1 cellular context compared by ENCODE assay signal in genomic region chr22:41845380-41846267, GRCh38.
TF ChIP-seq lines count a peak whose summit lies in the region.

No MANE protein-coding gene starts in this region.

TF ChIP-seq in K562, 482 proteins besides CTCF, POLR2A, EP300 and RAD21 (continued from another document):
- no peak for TF ChIP-seq ZBTB34 (CRISPR knock-in tag; IDR thresholded peaks at IDR 0.05)
- no peak for TF ChIP-seq XRCC5 (IDR thresholded peaks at IDR 0.05; ENCODE audit: low read depth, low read length)
- TF ChIP-seq ZNF518B (CRISPR knock-in tag; IDR thresholded peaks at IDR 0.05): no peak
- no peak; the same call in 1 of the 2 replicates for TF ChIP-seq CLOCK (CRISPR knock-in tag; IDR thresholded peaks at IDR 0.05; ENCODE audit: borderline replicate concordance)
- no peak for TF ChIP-seq TAF7 (tag; IDR thresholded peaks at IDR 0.05)
- TF ChIP-seq NFATC3 (IDR thresholded peaks at IDR 0.05): no peak
- no peak for TF ChIP-seq SRSF1 (IDR thresholded peaks at IDR 0.05; ENCODE audit: low read depth, low read length)
- no peak for TF ChIP-seq ZNF121 (CRISPR knock-in tag; conservative IDR thresholded peaks at IDR 0.05)
- no peak for TF ChIP-seq ZNF778 (CRISPR knock-in tag; IDR thresholded peaks at IDR 0.05)
- no peak for TF ChIP-seq NFIX (CRISPR knock-in tag; IDR thresholded peaks at IDR 0.05; ENCODE audit: low read depth)
- TF ChIP-seq MIER1 (IDR thresholded peaks at IDR 0.05; ENCODE audit: low read depth): no peak
- TF ChIP-seq ZNF445 (CRISPR knock-in tag; IDR thresholded peaks at IDR 0.05; ENCODE audit: low read depth): no peak
- TF ChIP-seq ELF1 (tag; IDR thresholded peaks at IDR 0.05): no peak
- TF ChIP-seq ZBTB40 (IDR thresholded peaks at IDR 0.05): no peak
- TF ChIP-seq ZBTB40 (CRISPR knock-in tag; IDR thresholded peaks at IDR 0.05): no peak
- TF ChIP-seq HMG20A (CRISPR knock-in tag; conservative IDR thresholded peaks at IDR 0.05): 0 out of 2 replicates have a peak, but pooled peaks have one; percentile 30
- TF ChIP-seq PHF21A (IDR thresholded peaks at IDR 0.05; ENCODE audit: borderline replicate concordance, low read depth): no peak
- TF ChIP-seq MTF1 (CRISPR knock-in tag; IDR thresholded peaks at IDR 0.05; ENCODE audit: borderline replicate concordance): no peak
- no peak for TF ChIP-seq NFE2 (IDR thresholded peaks at IDR 0.05; ENCODE audit: low read depth)
- TF ChIP-seq TFE3 (CRISPR knock-in tag; IDR thresholded peaks at IDR 0.05): peak; percentile 30; the same call in 1 of the 2 replicates
- TF ChIP-seq ZNF140 (CRISPR knock-in tag; IDR thresholded peaks at IDR 0.05): no peak
- TF ChIP-seq NCOA1 (IDR thresholded peaks at IDR 0.05; ENCODE audit: low read depth): peak; percentile 77
- no peak for TF ChIP-seq HINFP (tag; conservative IDR thresholded peaks at IDR 0.05; ENCODE audit: low read depth)
- no peak for TF ChIP-seq ZNF280A (IDR thresholded peaks at IDR 0.05; ENCODE audit: low read depth, partially characterized antibody)
- TF ChIP-seq STAT6 (CRISPR knock-in tag; IDR thresholded peaks at IDR 0.05): no peak
- TF ChIP-seq KAT2B (IDR thresholded peaks at IDR 0.05; ENCODE audit: low read depth, low read length): no peak
